In genomic region chr20:52082612-52083011, GRCh38 we compare ENCODE assay signal across 14 cellular contexts.
"Had no signal": no experiment of that assay in that cellular context is flagged by ENCODE, and none has a peak within 500 bp of the region (broad histone marks: within the 10 kb centered on the region; RNA-seq: fewer than 3 reads in every experiment).

No MANE protein-coding gene starts in this region.

- ATAC-seq: activated CD4-positive, alpha-beta T cell treated with anti-CD3 and anti-CD28 coated beads for 36 hours; activated CD8-positive, alpha-beta memory T cell treated with anti-CD3 and anti-CD28 coated beads, Interleukin-2, amount 10 ng/mL, durations not matched to agents 7 days and 5 days; sciatic nerve; T-cell had no signal

- H3K36me3 ChIP-seq: adrenal gland, colonic mucosa, WERI-Rb-1 had no signal

- DNase-seq: activated CD4-positive, alpha-beta memory T cell treated with anti-CD3 and anti-CD28 coated beads for 36 hours; activated CD4-positive, alpha-beta T cell treated with anti-CD3 and anti-CD28 coated beads for 36 hours; activated CD8-positive, alpha-beta memory T cell treated with anti-CD3 and anti-CD28 coated beads, Interleukin-2, amount 10 ng/mL, durations not matched to agents 7 days and 5 days; activated naive CD4-positive, alpha-beta T cell treated with anti-CD3 and anti-CD28 coated beads for 36 hours; activated T-cell treated with anti-CD3 and anti-CD28 coated beads, Interleukin-2, amount 50 U/mL, for 1 hour; adrenal gland; colonic mucosa; esophagus squamous epithelium; head of caudate nucleus; spleen; stomach; T-cell; WERI-Rb-1 had no signal

- H3K9me3 ChIP-seq: colonic mucosa had no signal

- H3K27me3 ChIP-seq: adrenal gland, colonic mucosa, esophagus squamous epithelium, spleen, stomach had no signal

- H3K4me3 ChIP-seq: adrenal gland, colonic mucosa, esophagus squamous epithelium, spleen, stomach had no signal

- H3K27ac ChIP-seq: adrenal gland, colonic mucosa, esophagus squamous epithelium, spleen, stomach, WERI-Rb-1 had no signal

- H3K4me1 ChIP-seq: adrenal gland, colonic mucosa, spleen, stomach had no signal
